Comparison of ENCODE assay signal across 29 cellular contexts in the genomic region with DNA sequence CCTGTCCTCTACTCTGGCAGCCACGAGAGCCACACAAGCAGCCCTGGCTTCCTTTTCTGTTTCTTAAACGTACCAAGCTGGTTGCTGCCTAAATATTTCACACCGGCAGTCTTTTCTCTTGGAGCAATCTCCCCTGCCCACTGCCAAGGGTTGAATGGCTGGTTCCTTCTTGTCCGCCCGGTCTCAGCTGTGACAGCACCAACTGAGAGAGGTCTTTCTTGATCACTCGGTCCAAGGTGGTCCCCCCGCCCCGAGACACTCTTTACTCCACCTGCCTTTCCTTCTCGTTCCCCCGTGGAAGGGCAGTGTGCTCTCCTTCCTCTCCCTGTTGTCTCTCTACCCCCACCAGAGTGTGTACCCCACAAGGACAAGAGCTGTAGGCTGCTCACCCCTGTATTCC.
"Had no signal": no experiment of that assay in that cellular context is flagged by ENCODE, and none has a peak within 500 bp of the region (broad histone marks: within the 10 kb centered on the region; RNA-seq: fewer than 3 reads in every experiment).

No MANE protein-coding gene starts in this region.

- H3K36me3 Mint-ChIP-seq: immature natural killer cell; mesothelial cell of epicardium; naive B cell; natural killer cell; neural progenitor cell; stimulated activated memory B cell treated with anti-CD40 and anti-IgM and Interleukin-4, amounts not matched to agents 10 μg/mL and 1 μg/mL and 100 μg/mL, for 72 hours; type B pancreatic cell had no signal

- DNase-seq: hypothalamus; immature natural killer cell; kidney; left colon; mesendoderm; naive B cell; natural killer cell; nephron progenitor cell; occipital lobe; ovary; sigmoid colon; small intestine; spleen; stimulated activated CD4-positive, alpha-beta T cell treated with anti-CD3 and anti-CD28 coated beads, Interleukin-4, amount 100 ng/mL, for 4 hours; stimulated activated CD8-positive, alpha-beta memory T cell treated with anti-CD3 and anti-CD28 coated beads, Interleukin-4, amount 100 ng/mL, for 48 hours; stimulated activated naive CD4-positive, alpha-beta T cell treated with Interleukin-2 at 50 U/mL for 16 hours; stimulated activated naive CD8-positive, alpha-beta T cell treated with anti-CD3 and anti-CD28 coated beads, Interleukin-15, amount 100 ng/mL, for 72 hours; substantia nigra; uterus had no signal

- H3K4me3 Mint-ChIP-seq: immature natural killer cell; mesothelial cell of epicardium; naive B cell; natural killer cell; nephron progenitor cell; neural progenitor cell; stimulated activated memory B cell treated with anti-CD40 and anti-IgM and Interleukin-4, amounts not matched to agents 10 μg/mL and 1 μg/mL and 100 μg/mL, for 72 hours; type B pancreatic cell had no signal

- H3K27me3 ChIP-seq: neural progenitor cell, neutrophil, ovary, right atrium auricular region, tibial nerve, uterus had no signal

- ATAC-seq: left colon; left lung; natural killer cell; stimulated activated memory B cell treated with anti-CD40 and anti-IgM and Interleukin-4, amounts not matched to agents 10 μg/mL and 1 μg/mL and 100 μg/mL, for 72 hours had no signal

- H3K27ac Mint-ChIP-seq: immature natural killer cell; mesothelial cell of epicardium; naive B cell; natural killer cell; nephron progenitor cell; neural progenitor cell; progenitor cell of endocrine pancreas; stimulated activated memory B cell treated with anti-CD40 and anti-IgM and Interleukin-4, amounts not matched to agents 10 μg/mL and 1 μg/mL and 100 μg/mL, for 72 hours; stimulated activated naive CD8-positive, alpha-beta T cell treated with anti-CD3 and anti-CD28 coated beads, Interleukin-15, amount 100 ng/mL, for 72 hours; type B pancreatic cell had no signal

- H3K36me3 ChIP-seq: left lung, neural progenitor cell, neutrophil, ovary, right atrium auricular region, sigmoid colon, spleen, tibial nerve, uterus had no signal

- H3K4me1 Mint-ChIP-seq: immature natural killer cell, mesothelial cell of epicardium, natural killer cell, nephron progenitor cell had no signal

- H2AFZ ChIP-seq: neural progenitor cell had no signal

- H3K4me2 ChIP-seq: neural progenitor cell had no signal

- H3K9me3 ChIP-seq: left lung, neutrophil, ovary, right atrium auricular region, sigmoid colon, spleen, tibial nerve, uterus had no signal

- H3K27ac ChIP-seq: left lung, neural progenitor cell, neutrophil, ovary, right atrium auricular region, sigmoid colon, spleen, tibial nerve, uterus had no signal

- H3K4me3 ChIP-seq: left lung, lung, neural progenitor cell, ovary, right atrium auricular region, sigmoid colon, spleen, tibial nerve, uterus had no signal

- H3K9me3 Mint-ChIP-seq: immature natural killer cell; mesothelial cell of epicardium; natural killer cell; nephron progenitor cell; neural progenitor cell; stimulated activated naive CD8-positive, alpha-beta T cell treated with anti-CD3 and anti-CD28 coated beads, Interleukin-15, amount 100 ng/mL, for 72 hours; type B pancreatic cell had no signal

- H3K4me1 ChIP-seq: left lung, neural progenitor cell, sigmoid colon, spleen, tibial nerve, uterus had no signal
